ENCODE assay signal across 14 cellular contexts in the genomic region with DNA sequence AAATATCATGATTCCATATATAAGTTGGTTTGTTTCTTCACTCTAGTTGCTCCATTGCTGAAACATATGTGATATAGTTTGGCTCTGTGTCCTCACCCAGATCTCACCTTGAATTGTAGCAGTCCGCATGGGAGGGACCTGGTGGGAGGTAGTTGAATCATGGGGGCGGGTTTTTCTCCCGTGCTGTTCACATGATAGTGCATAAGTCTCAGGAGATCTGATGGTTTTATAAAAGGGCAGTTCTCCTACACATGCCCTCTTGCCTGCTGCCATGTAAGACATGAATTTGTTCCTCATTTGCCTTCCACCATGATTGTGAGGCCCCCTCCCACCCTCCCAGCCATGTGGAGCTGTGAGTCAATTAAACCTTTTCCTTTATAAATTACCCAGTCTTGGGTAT.
DNase-seq lines count a peak whose midpoint lies in the region; TF ChIP-seq lines count a peak whose summit lies in the region.
"Had no signal": no experiment of that assay in that cellular context is flagged by ENCODE, and none has a peak within 500 bp of the region (broad histone marks: within the 10 kb centered on the region; RNA-seq: fewer than 3 reads in every experiment).

No MANE protein-coding gene starts in this region.

- H3K9me3 ChIP-seq in BE2C: no peaks in the 10 kb centered on the region
- H3K9me3 ChIP-seq: A549, BLaER1 had no signal

- H3K4me3 ChIP-seq in BE2C (ENCODE audit: low read depth, low read length) (no peak overlapping the region), H7 (ENCODE audit: insufficient read depth, low read depth, low read length) (no peak overlapping the region), lower leg skin (ENCODE audit: low read depth, poor library complexity, severe bottlenecking) (no peak overlapping the region)
- H3K4me3 ChIP-seq: A549, BLaER1, GM12878 had no signal

- in situ Hi-C loops in SK-MEL-5 (cut with HindIII; ENCODE audit: low pct_unique_long_range_greater_than_20kb, low sequenced_read_pairs): no loop called here

- WGBS in lower leg skin, 2 donors: 82 to 92% methylated on average over 3 of the region's 3 CpGs

- H3K36me3 ChIP-seq in BE2C (no peaks in the 10 kb centered on the region), H7 (replicated peaks; ENCODE audit: control insufficient read depth, insufficient read depth, low read length) (no peaks in the 10 kb centered on the region)
- H3K36me3 ChIP-seq: BLaER1 had no signal

- intact Hi-C loops in lower leg skin (cut with DNase I; ENCODE audit: low total_unique reads): no loop called here

- TF ChIP-seq CTCF in 22Rv1 (IDR thresholded peaks at IDR 0.05) (no peak), BE2C (IDR thresholded peaks at IDR 0.05; ENCODE audit: low read depth, low read length) (no peak), lower leg skin (IDR thresholded peaks at IDR 0.05) (no peak)

- DNase-seq in BE2C (peak; percentile 6), SK-MEL-5 (ENCODE audit: low read depth, low spot score) (peak; percentile 42), islet precursor cell (peak; percentile 51), H7 (no peak), lower leg skin (ENCODE audit: low spot score in 2 of 2) (no peak), HuH-7.5 (ENCODE audit: low spot score) (no peak)
- DNase-seq: CD4-positive, alpha-beta memory T cell; CD4-positive, CD25-positive, alpha-beta regulatory T cell; CD8-positive, alpha-beta memory T cell; DMS79 had no signal

- H3K27ac ChIP-seq in 22Rv1: peak overlapping the region; percentile 55
- H3K27ac ChIP-seq: A549, BLaER1 had no signal

- H3K27me3 ChIP-seq in BE2C (no peaks in the 10 kb centered on the region), H7 (ENCODE audit: control insufficient read depth, insufficient read depth, low read length) (no peaks in the 10 kb centered on the region)
- H3K27me3 ChIP-seq: BLaER1 had no signal

- H3K4me1 ChIP-seq in BE2C: no peaks in the 10 kb centered on the region; the same call in 1 of the 2 replicates
- H3K4me1 ChIP-seq: A549, BLaER1 had no signal

- TF ChIP-seq POLR2A in lower leg skin (IDR thresholded peaks at IDR 0.05): no peak

Comparison
In these comparisons a context has a peak if more than half of its experiments do, and no peak if none do; other contexts are left out.
1. DNase-seq: peak in BE2C (single experiment), SK-MEL-5 (single experiment) and islet precursor cell (single experiment); none in H7 (single experiment), lower leg skin (0 of 2) and HuH-7.5 (single experiment).